Comparison of ENCODE assay signal across 26 cellular contexts in the genomic region with DNA sequence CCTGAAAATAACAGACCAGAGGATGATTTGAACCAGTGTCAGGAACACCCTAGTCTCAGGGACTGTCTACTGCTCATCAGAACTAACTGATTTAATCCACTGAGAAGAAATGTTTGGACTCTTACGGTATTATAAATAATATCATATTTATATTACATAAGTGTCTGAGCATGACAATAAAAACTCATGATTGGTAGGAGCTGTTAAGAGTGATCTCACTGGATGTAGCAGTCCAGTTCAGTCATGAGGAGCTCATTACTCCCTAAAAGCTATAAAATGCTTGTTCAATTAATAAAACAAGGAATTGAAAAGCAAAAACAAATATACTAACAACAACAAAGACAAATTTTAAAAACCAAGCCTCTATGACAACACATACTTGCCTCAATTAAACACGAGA.
"Had no signal": no experiment of that assay in that cellular context is flagged by ENCODE, and none has a peak within 500 bp of the region (broad histone marks: within the 10 kb centered on the region; RNA-seq: fewer than 3 reads in every experiment).

No MANE protein-coding gene starts in this region.

- H3K9me3 ChIP-seq: ascending aorta, SJCRH30 had no signal

- FAIRE-seq: TTC549 had no signal

- DNase-seq: activated CD4-positive, alpha-beta T cell treated with anti-CD3 and anti-CD28 coated beads, Interleukin-2, amount 10 ng/mL, durations not matched to agents 24 days and 14 days; activated CD4-positive, alpha-beta T cell treated with anti-CD3 and anti-CD28 coated beads, Interleukin-2, amount 50 U/mL, for 4 hours; activated CD8-positive, alpha-beta T cell treated with anti-CD3 and anti-CD28 coated beads for 36 hours; activated naive CD4-positive, alpha-beta T cell treated with anti-CD3 and anti-CD28 coated beads, Interleukin-2, amount 10 ng/mL, durations not matched to agents 7 days and 5 days; activated naive CD8-positive, alpha-beta T cell treated with anti-CD3 and anti-CD28 coated beads, Interleukin-2, amount 50 U/mL, for 24 hours; activated T-cell treated with anti-CD3 and anti-CD28 coated beads, Interleukin-2, amount 50 U/mL, for 24 hours; amygdala; Kasumi-1; KG1; MG63; NCI-H1048; NCI-H1105 treated with DMSO at 0.1 percent for 48 hours; NCI-H1436; NCI-H1694; NCI-H1930; NCI-H2081 treated with DMSO at 0.1 percent for 48 hours; NCI-H345; NCI-H524 treated with DMSO at 0.1 percent for 48 hours; SHP77; SJCRH30 had no signal

- H3K4me1 ChIP-seq: ascending aorta, SJCRH30 had no signal

- H3K27me3 ChIP-seq: ascending aorta, cardiac muscle cell, MG63, SJCRH30 had no signal

- H3K9me3 Mint-ChIP-seq: activated naive CD4-positive, alpha-beta T cell treated with anti-CD3 and anti-CD28 coated beads, Interleukin-2, amount 10 ng/mL, durations not matched to agents 7 days and 5 days had no signal

- H3K36me3 Mint-ChIP-seq: activated naive CD4-positive, alpha-beta T cell treated with anti-CD3 and anti-CD28 coated beads, Interleukin-2, amount 10 ng/mL, durations not matched to agents 7 days and 5 days; activated naive CD8-positive, alpha-beta T cell had no signal

- H3K27ac Mint-ChIP-seq: activated CD4-positive, alpha-beta T cell treated with anti-CD3 and anti-CD28 coated beads, Interleukin-2, amount 10 ng/mL, durations not matched to agents 24 days and 14 days; activated CD8-positive, alpha-beta T cell treated with anti-CD3 and anti-CD28 coated beads for 36 hours; activated naive CD4-positive, alpha-beta T cell treated with anti-CD3 and anti-CD28 coated beads, Interleukin-2, amount 10 ng/mL, durations not matched to agents 7 days and 5 days; activated naive CD8-positive, alpha-beta T cell; activated naive CD8-positive, alpha-beta T cell treated with anti-CD3 and anti-CD28 coated beads, Interleukin-2, amount 50 U/mL, for 24 hours; activated T-cell treated with anti-CD3 and anti-CD28 coated beads, Interleukin-2, amount 50 U/mL, for 24 hours had no signal

- H3K4me3 Mint-ChIP-seq: activated CD4-positive, alpha-beta T cell treated with anti-CD3 and anti-CD28 coated beads, Interleukin-2, amount 10 ng/mL, durations not matched to agents 24 days and 14 days; activated CD8-positive, alpha-beta T cell treated with anti-CD3 and anti-CD28 coated beads for 36 hours; activated naive CD4-positive, alpha-beta T cell treated with anti-CD3 and anti-CD28 coated beads, Interleukin-2, amount 10 ng/mL, durations not matched to agents 7 days and 5 days; activated naive CD8-positive, alpha-beta T cell; activated naive CD8-positive, alpha-beta T cell treated with anti-CD3 and anti-CD28 coated beads, Interleukin-2, amount 50 U/mL, for 24 hours; activated T-cell treated with anti-CD3 and anti-CD28 coated beads, Interleukin-2, amount 50 U/mL, for 24 hours; central memory CD8-positive, alpha-beta T cell had no signal

- H3K4me3 ChIP-seq: ascending aorta, cardiac muscle cell, MG63, SJCRH30, SK-N-MC had no signal

- H3K4me1 Mint-ChIP-seq: activated CD4-positive, alpha-beta T cell treated with anti-CD3 and anti-CD28 coated beads, Interleukin-2, amount 10 ng/mL, durations not matched to agents 24 days and 14 days; activated naive CD4-positive, alpha-beta T cell treated with anti-CD3 and anti-CD28 coated beads, Interleukin-2, amount 10 ng/mL, durations not matched to agents 7 days and 5 days; activated naive CD8-positive, alpha-beta T cell treated with anti-CD3 and anti-CD28 coated beads, Interleukin-2, amount 50 U/mL, for 24 hours; central memory CD8-positive, alpha-beta T cell had no signal

- ATAC-seq: activated CD8-positive, alpha-beta T cell treated with anti-CD3 and anti-CD28 coated beads for 36 hours; activated naive CD8-positive, alpha-beta T cell treated with anti-CD3 and anti-CD28 coated beads, Interleukin-2, amount 50 U/mL, for 24 hours had no signal

- H3K36me3 ChIP-seq: ascending aorta, cardiac muscle cell, MG63, SJCRH30 had no signal

- H3K27ac ChIP-seq: ascending aorta, cardiac muscle cell, SJCRH30, SK-N-MC had no signal
